8 cellular contexts compared by ENCODE assay signal in the genomic region with DNA sequence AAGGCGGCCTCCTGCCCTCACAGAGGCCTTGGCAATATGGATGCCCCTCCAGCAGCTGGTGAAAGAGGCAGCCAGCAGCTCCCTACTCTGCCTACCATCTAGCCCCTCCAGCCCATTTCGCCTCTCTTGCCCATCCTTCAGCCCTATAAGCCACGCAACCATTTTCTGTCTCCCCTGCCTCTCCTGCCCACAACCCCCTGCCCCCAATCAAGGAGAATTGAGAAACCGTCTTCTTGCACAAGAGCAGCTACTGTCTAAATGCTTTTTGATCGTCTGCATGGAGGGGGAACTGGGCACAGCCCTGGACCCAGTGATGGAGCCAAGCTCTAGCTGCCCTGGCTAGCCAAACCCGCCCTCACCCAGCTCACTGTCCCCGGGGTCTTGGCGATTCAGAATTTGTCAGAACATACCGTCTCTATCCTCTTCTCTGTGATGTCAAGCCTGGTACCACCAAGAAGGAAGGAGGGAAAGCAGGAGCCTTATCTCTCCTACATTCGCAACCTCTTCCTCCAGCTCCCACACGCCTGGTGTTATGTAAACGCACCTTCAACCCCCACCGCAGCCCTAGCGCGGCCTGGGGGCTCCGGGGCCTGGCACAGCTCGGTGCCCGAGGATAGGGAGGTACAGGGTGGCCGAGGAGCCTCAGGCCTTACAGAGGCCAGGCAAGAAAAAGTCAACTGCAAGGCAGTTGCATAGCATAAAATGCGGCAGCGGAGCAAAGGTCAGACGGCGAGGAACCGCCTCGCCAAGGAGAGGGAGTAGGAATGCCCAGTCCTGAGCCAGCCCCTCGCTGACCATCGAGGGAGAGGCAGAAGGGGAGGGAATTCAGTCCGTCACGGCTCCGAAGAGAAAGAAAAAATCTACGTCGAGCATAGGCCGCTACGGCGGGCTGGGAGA. TPM values are rescaled to one million over a fixed set of nuclear protein-coding genes. Genes with fewer than 3 reads are reported as not detected.
DNase-seq lines count a peak whose midpoint lies in the region; ATAC-seq and TF ChIP-seq lines count a peak whose summit lies in the region.

No MANE protein-coding gene starts in this region.

- H3K27ac ChIP-seq in angular gyrus (ENCODE audit: low read depth, low read length) (peak overlapping the region; percentile 66), smooth muscle cell (ENCODE audit: low read depth) (peak overlapping the region; percentile 94)

- H3K36me3 ChIP-seq in iPS-15b (ENCODE audit: control insufficient read depth, insufficient read depth, low read length) (peaks cover 11% of the 10 kb centered on the region), smooth muscle cell (ENCODE audit: low read depth) (no peaks in the 10 kb centered on the region)

- H3K79me2 ChIP-seq in smooth muscle cell (ENCODE audit: low read depth) = peaks cover 63% of the 10 kb centered on the region

- WGBS in smooth muscle cell (ENCODE audit: low lambda C conversion rate) = 1% methylated on average over 34 of the region's 35 CpGs

- no peak overlapping the region for H2AFZ ChIP-seq in smooth muscle cell (ENCODE audit: low read depth)

- TF ChIP-seq CTCF in AG09309 (IDR thresholded peaks at IDR 0.05; ENCODE audit: control insufficient read depth, insufficient read depth, low read depth, low read length, missing control alignments) = no peak
- no peak for TF ChIP-seq CTCF in smooth muscle cell (IDR thresholded peaks at IDR 0.05; ENCODE audit: borderline replicate concordance, insufficient read depth, poor library complexity, severe bottlenecking)

- ATAC-seq in HG03442 (IDR thresholded peaks at IDR 0.05; ENCODE audit: unreplicated experiment) = no peak

- in situ Hi-C loops in KBM-7 (cut with MboI; ENCODE audit: low pct_unique_long_range_greater_than_20kb, low sequenced_read_pairs) = no loop called here

- no peaks in the 10 kb centered on the region for H3K9me3 ChIP-seq in iPS-15b (ENCODE audit: control insufficient read depth, insufficient read depth, low read length)
- no peaks in the 10 kb centered on the region for H3K9me3 ChIP-seq in smooth muscle cell (replicated peaks; ENCODE audit: low read depth)

- H3K4me3 ChIP-seq in AG09309 (ENCODE audit: control insufficient read depth, low read depth, low read length) (peak overlapping the region; percentile 86), iPS-15b (ENCODE audit: low read depth, low read length) (peak overlapping the region; percentile 88), smooth muscle cell (peak overlapping the region; percentile 90)

- H3K27me3 ChIP-seq in iPS-15b (ENCODE audit: control insufficient read depth, insufficient read depth, low read length) (peaks cover 5% of the 10 kb centered on the region), smooth muscle cell (ENCODE audit: low read depth) (no peaks in the 10 kb centered on the region)

- peaks cover 41% of the 10 kb centered on the region for H3F3A ChIP-seq in smooth muscle cell (ENCODE audit: low read depth)

- H4K20me1 ChIP-seq in smooth muscle cell (ENCODE audit: low read depth) = peaks cover 60% of the 10 kb centered on the region

- H3K4me2 ChIP-seq in smooth muscle cell = peak overlapping the region; percentile 97

- DNase-seq in AG09309 (ENCODE audit: low read depth) (no peak), KBM-7 (peak; percentile 27), smooth muscle cell (lab: John Stamatoyannopoulos, UW; ENCODE audit: unreplicated experiment) (no peak)
- DNase-seq in stimulated activated naive CD4-positive, alpha-beta T cell (lab: John Stamatoyannopoulos, UW) = no peak
- no peak for DNase-seq in activated CD4-positive, CD25-positive, alpha-beta regulatory T cell (lab: John Stamatoyannopoulos, UW)

- H3K4me1 ChIP-seq in iPS-15b (ENCODE audit: control insufficient read depth, insufficient read depth, low read length) (peaks cover 43% of the 10 kb centered on the region), smooth muscle cell (ENCODE audit: low read depth) (peaks cover 53% of the 10 kb centered on the region)

- H3K9ac ChIP-seq in iPS-15b (ENCODE audit: low read depth, low read length) (peak overlapping the region; percentile 83), smooth muscle cell (ENCODE audit: low read depth) (peak overlapping the region; percentile 88)

RNA-seq across cellular contexts. Expression of a gene that starts 1.1 kb away (rescaled TPM):
- 62.7 and 74.2 TPM in 2 replicates for total RNA-seq in smooth muscle cell
- 47.4 and 49.3 TPM in 2 replicates for polyA plus RNA-seq in smooth muscle cell
